In genomic region chr20:4066551-4066950, GRCh38 we compare ENCODE assay signal across 22 cellular contexts. TPM values are rescaled to one million over a fixed set of nuclear protein-coding genes. Genes with fewer than 3 reads are reported as not detected.
A peak's percentile ranks its signal among the peaks of the same experiment; 100 is the strongest.
DNase-seq lines count a peak whose midpoint lies in the region; ATAC-seq and TF ChIP-seq lines count a peak whose summit lies in the region.
"Had no signal": no experiment of that assay in that cellular context is flagged by ENCODE, and none has a peak within 500 bp of the region (broad histone marks: within the 10 kb centered on the region; RNA-seq: fewer than 3 reads in every experiment).

No MANE protein-coding gene starts in this region.

- no peak overlapping the region for H3K27ac Mint-ChIP-seq in stimulated activated naive CD8-positive, alpha-beta T cell treated with anti-CD3 and anti-CD28 coated beads, Interleukin-15, amount 100 ng/mL, for 72 hours
- H3K27ac Mint-ChIP-seq in activated T-helper 2 cell treated with anti-CD3 and anti-CD28 coated beads, Interferon-gamma antibody, Interleukin-2, Interleukin-4, amounts not matched to agents 10 μg/mL and 5 μg/mL and 100 μg/mL, durations not matched to agents 14 hours and 24 hours and 36 hours: peak overlapping the region; percentile 12
- peak overlapping the region; percentile 96 to 98 (median 97) for H3K27ac Mint-ChIP-seq in nephron
- no peak overlapping the region for H3K27ac Mint-ChIP-seq in activated CD8-positive, alpha-beta T cell treated with anti-CD3 and anti-CD28 coated beads, Interleukin-2, amount 10 ng/mL, durations not matched to agents 7 days and 5 days
- H3K27ac Mint-ChIP-seq: activated CD8-positive, alpha-beta T cell treated with anti-CD3 and anti-CD28 coated beads for 36 hours; endodermal cell; neural progenitor cell had no signal

- H3K36me3 ChIP-seq in uterus (no peaks in the 10 kb centered on the region), BE2C (no peaks in the 10 kb centered on the region)
- H3K36me3 ChIP-seq: adrenal gland, HAP-1, MG63, neural progenitor cell, prostate gland had no signal

- TF ChIP-seq CTCF in nephron (IDR thresholded peaks at IDR 0.05; ENCODE audit: unreplicated experiment in 3 of 3) (no peak), uterus (IDR thresholded peaks at IDR 0.05) (no peak), BE2C (IDR thresholded peaks at IDR 0.05; ENCODE audit: low read depth, low read length) (no peak)

- no peak for DNase-seq in stimulated activated naive CD8-positive, alpha-beta T cell treated with anti-CD3 and anti-CD28 coated beads, Interleukin-15, Interleukin-2, amounts not matched to agents 100 U/mL and 50 U/mL, for 24 hours
- DNase-seq in stimulated activated naive CD8-positive, alpha-beta T cell treated with anti-CD3 and anti-CD28 coated beads, Interleukin-15, amount 100 ng/mL, for 72 hours: no peak
- no peak for DNase-seq in activated T-helper 2 cell treated with anti-CD3 and anti-CD28 coated beads, Interferon-gamma antibody, Interleukin-2, Interleukin-4, amounts not matched to agents 10 μg/mL and 5 μg/mL and 100 μg/mL, durations not matched to agents 14 hours and 24 hours and 36 hours (ENCODE audit: low spot score)
- DNase-seq in uterus: no peak
- no peak for DNase-seq in BE2C
- no peak for DNase-seq in activated CD8-positive, alpha-beta T cell treated with anti-CD3 and anti-CD28 coated beads, Interleukin-2, amount 10 ng/mL, durations not matched to agents 7 days and 5 days
- DNase-seq: activated CD4-positive, CD25-positive, alpha-beta regulatory T cell treated with anti-CD3 and anti-CD28 coated beads, Interleukin-2, amount 50 U/mL, for 72 hours; activated CD8-positive, alpha-beta T cell treated with anti-CD3 and anti-CD28 coated beads for 36 hours; activated gamma-delta T cell treated with Interleukin-2 at 50 U/mL for 16 hours; activated T-cell treated with anti-CD3 and anti-CD28 coated beads for 4 hours; adrenal gland; C1 segment of cervical spinal cord; Calu3; MG63; NCI-H510A treated with DMSO at 0.1 percent for 48 hours had no signal

- H3K4me3 ChIP-seq in uterus (no peak overlapping the region), BE2C (ENCODE audit: low read depth, low read length) (no peak overlapping the region)
- H3K4me3 ChIP-seq: adrenal gland, HAP-1, MG63, neural progenitor cell, prostate gland had no signal

- H3K9me3 Mint-ChIP-seq in stimulated activated naive CD8-positive, alpha-beta T cell treated with anti-CD3 and anti-CD28 coated beads, Interleukin-15, amount 100 ng/mL, for 72 hours: no peaks in the 10 kb centered on the region
- H3K9me3 Mint-ChIP-seq in activated T-helper 2 cell treated with anti-CD3 and anti-CD28 coated beads, Interferon-gamma antibody, Interleukin-2, Interleukin-4, amounts not matched to agents 10 μg/mL and 5 μg/mL and 100 μg/mL, durations not matched to agents 14 hours and 24 hours and 36 hours: no peaks in the 10 kb centered on the region
- peaks cover 2% of the 10 kb centered on the region for H3K9me3 Mint-ChIP-seq in nephron
- no peaks in the 10 kb centered on the region for H3K9me3 Mint-ChIP-seq in activated CD8-positive, alpha-beta T cell treated with anti-CD3 and anti-CD28 coated beads, Interleukin-2, amount 10 ng/mL, durations not matched to agents 7 days and 5 days (ENCODE audit: insufficient read depth)
- H3K9me3 Mint-ChIP-seq: activated CD8-positive, alpha-beta T cell treated with anti-CD3 and anti-CD28 coated beads for 36 hours; endodermal cell; neural progenitor cell had no signal

- no peaks in the 10 kb centered on the region for H3K9me3 ChIP-seq in uterus
- no peaks in the 10 kb centered on the region for H3K9me3 ChIP-seq in BE2C
- H3K9me3 ChIP-seq: adrenal gland, HAP-1, MG63, prostate gland had no signal

- POLR2A ChIA-PET in activated CD8-positive, alpha-beta T cell treated with anti-CD3 and anti-CD28 coated beads, Interleukin-2, amount 10 ng/mL, durations not matched to agents 7 days and 5 days (lab: Charles Lee): no interaction called here

- CTCF ChIA-PET in activated CD8-positive, alpha-beta T cell treated with anti-CD3 and anti-CD28 coated beads, Interleukin-2, amount 10 ng/mL, durations not matched to agents 7 days and 5 days (lab: Charles Lee): interaction anchor here (0.6 to 2.1 kb wide), 4 partner anchors 16 to 28 kb away, joined by 3 to 12 read pairs (median 4); no protein-coding TSS in a partner anchor

- no peaks in the 10 kb centered on the region for H3K36me3 Mint-ChIP-seq in activated T-helper 2 cell treated with anti-CD3 and anti-CD28 coated beads, Interferon-gamma antibody, Interleukin-2, Interleukin-4, amounts not matched to agents 10 μg/mL and 5 μg/mL and 100 μg/mL, durations not matched to agents 14 hours and 24 hours and 36 hours (ENCODE audit: low read depth)
- no peaks in the 10 kb centered on the region for H3K36me3 Mint-ChIP-seq in nephron (ENCODE audit: low read depth)
- peaks cover 2% of the 10 kb centered on the region for H3K36me3 Mint-ChIP-seq in activated CD8-positive, alpha-beta T cell treated with anti-CD3 and anti-CD28 coated beads, Interleukin-2, amount 10 ng/mL, durations not matched to agents 7 days and 5 days (ENCODE audit: low read depth)
- H3K36me3 Mint-ChIP-seq: neural progenitor cell had no signal

- no peaks in the 10 kb centered on the region for H3K4me1 ChIP-seq in uterus
- H3K4me1 ChIP-seq in BE2C: peaks cover 9% of the 10 kb centered on the region
- H3K4me1 ChIP-seq: HAP-1, prostate gland had no signal

- H3K4me3 Mint-ChIP-seq in stimulated activated naive CD8-positive, alpha-beta T cell treated with anti-CD3 and anti-CD28 coated beads, Interleukin-15, amount 100 ng/mL, for 72 hours: no peak overlapping the region
- H3K4me3 Mint-ChIP-seq in activated T-helper 2 cell treated with anti-CD3 and anti-CD28 coated beads, Interferon-gamma antibody, Interleukin-2, Interleukin-4, amounts not matched to agents 10 μg/mL and 5 μg/mL and 100 μg/mL, durations not matched to agents 14 hours and 24 hours and 36 hours (ENCODE audit: low read depth): no peak overlapping the region
- H3K4me3 Mint-ChIP-seq in nephron: no peak overlapping the region
- H3K4me3 Mint-ChIP-seq in activated CD8-positive, alpha-beta T cell treated with anti-CD3 and anti-CD28 coated beads, Interleukin-2, amount 10 ng/mL, durations not matched to agents 7 days and 5 days: no peak overlapping the region
- H3K4me3 Mint-ChIP-seq: activated CD8-positive, alpha-beta T cell treated with anti-CD3 and anti-CD28 coated beads for 36 hours; endodermal cell; neural progenitor cell had no signal

- peak overlapping the region in 1 of 2 donors; percentile 46 for H3K27ac ChIP-seq in uterus
- H3K27ac ChIP-seq: neural progenitor cell, prostate gland had no signal

- no peak for TF ChIP-seq POLR2A in uterus (IDR thresholded peaks at IDR 0.05)

- H3K27me3 ChIP-seq in uterus: no peaks in the 10 kb centered on the region
- H3K27me3 ChIP-seq in BE2C: no peaks in the 10 kb centered on the region
- H3K27me3 ChIP-seq: adrenal gland, MG63, neural progenitor cell had no signal

- peak; percentile 41 for ATAC-seq in stimulated activated naive CD8-positive, alpha-beta T cell treated with anti-CD3 and anti-CD28 coated beads, Interleukin-15, Interleukin-2, amounts not matched to agents 100 U/mL and 50 U/mL, for 24 hours
- no peak for ATAC-seq in stimulated activated naive CD8-positive, alpha-beta T cell treated with anti-CD3 and anti-CD28 coated beads, Interleukin-15, amount 100 ng/mL, for 72 hours
- ATAC-seq in activated CD8-positive, alpha-beta T cell treated with anti-CD3 and anti-CD28 coated beads, Interleukin-2, amount 10 ng/mL, durations not matched to agents 7 days and 5 days: no peak
- no peak for ATAC-seq in HG03439 (IDR thresholded peaks at IDR 0.05; ENCODE audit: unreplicated experiment)
- ATAC-seq: activated CD8-positive, alpha-beta T cell treated with anti-CD3 and anti-CD28 coated beads for 36 hours; Panc1 had no signal

- no peaks in the 10 kb centered on the region for H3K27me3 Mint-ChIP-seq in stimulated activated naive CD8-positive, alpha-beta T cell treated with anti-CD3 and anti-CD28 coated beads, Interleukin-15, amount 100 ng/mL, for 72 hours
- H3K27me3 Mint-ChIP-seq in activated T-helper 2 cell treated with anti-CD3 and anti-CD28 coated beads, Interferon-gamma antibody, Interleukin-2, Interleukin-4, amounts not matched to agents 10 μg/mL and 5 μg/mL and 100 μg/mL, durations not matched to agents 14 hours and 24 hours and 36 hours (ENCODE audit: low read depth): no peaks in the 10 kb centered on the region
- H3K27me3 Mint-ChIP-seq in nephron (ENCODE audit: low read depth): no peaks in the 10 kb centered on the region
- no peaks in the 10 kb centered on the region for H3K27me3 Mint-ChIP-seq in activated CD8-positive, alpha-beta T cell treated with anti-CD3 and anti-CD28 coated beads, Interleukin-2, amount 10 ng/mL, durations not matched to agents 7 days and 5 days (ENCODE audit: low read depth)
- H3K27me3 Mint-ChIP-seq: activated CD8-positive, alpha-beta T cell treated with anti-CD3 and anti-CD28 coated beads for 36 hours had no signal

- H3K4me1 Mint-ChIP-seq in stimulated activated naive CD8-positive, alpha-beta T cell treated with anti-CD3 and anti-CD28 coated beads, Interleukin-15, amount 100 ng/mL, for 72 hours: peaks cover 10% of the 10 kb centered on the region
- H3K4me1 Mint-ChIP-seq in activated T-helper 2 cell treated with anti-CD3 and anti-CD28 coated beads, Interferon-gamma antibody, Interleukin-2, Interleukin-4, amounts not matched to agents 10 μg/mL and 5 μg/mL and 100 μg/mL, durations not matched to agents 14 hours and 24 hours and 36 hours (ENCODE audit: low read depth): peaks cover 50% of the 10 kb centered on the region
- peaks cover 66% of the 10 kb centered on the region for H3K4me1 Mint-ChIP-seq in nephron
- H3K4me1 Mint-ChIP-seq in activated CD8-positive, alpha-beta T cell treated with anti-CD3 and anti-CD28 coated beads, Interleukin-2, amount 10 ng/mL, durations not matched to agents 7 days and 5 days (ENCODE audit: low read depth): peaks cover 23% of the 10 kb centered on the region

- intact Hi-C loops in activated T-helper 2 cell treated with anti-CD3 and anti-CD28 coated beads, Interferon-gamma antibody, Interleukin-2, Interleukin-4, amounts not matched to agents 10 μg/mL and 5 μg/mL and 100 μg/mL, durations not matched to agents 14 hours and 24 hours and 36 hours (cut with micrococcal nuclease): no loop called here
- intact Hi-C loops in uterus (cut with DNase I; ENCODE audit: low total_unique reads): no loop called here

RNA-seq across cellular contexts. Expression of gene RNF24, which starts 51.2 kb away (rescaled TPM):
- 15.8 and 17.7 TPM in 2 replicates for total RNA-seq in activated T-helper 2 cell treated with anti-CD3 and anti-CD28 coated beads, Interferon-gamma antibody, Interleukin-2, Interleukin-4, amounts not matched to agents 10 μg/mL and 5 μg/mL and 100 μg/mL, durations not matched to agents 14 hours and 24 hours and 36 hours
- 10 to 100 TPM in 3 of 4 donors, 1 to 10 TPM in 1; 2.3 to 23.8 (median 16.9) TPM for total RNA-seq in uterus
- 7.8 TPM for polyA plus RNA-seq in BE2C (2012; ENCODE audit: insufficient read depth, insufficient read length, low read depth)
- total RNA-seq in activated CD8-positive, alpha-beta T cell treated with anti-CD3 and anti-CD28 coated beads, Interleukin-2, amount 10 ng/mL, durations not matched to agents 7 days and 5 days: 10 to 100 TPM; 12.3 to 15.3 TPM

Comparison
In these comparisons a context has a peak if more than half of its experiments do, and no peak if none do; other contexts are left out.
1. H3K27ac Mint-ChIP-seq: peak in activated T-helper 2 cell treated with anti-CD3 and anti-CD28 coated beads, Interferon-gamma antibody, Interleukin-2, Interleukin-4, amounts not matched to agents 10 μg/mL and 5 μg/mL and 100 μg/mL, durations not matched to agents 14 hours and 24 hours and 36 hours (single experiment) and nephron (3 of 3); none in stimulated activated naive CD8-positive, alpha-beta T cell treated with anti-CD3 and anti-CD28 coated beads, Interleukin-15, amount 100 ng/mL, for 72 hours (0 of 2) and activated CD8-positive, alpha-beta T cell treated with anti-CD3 and anti-CD28 coated beads, Interleukin-2, amount 10 ng/mL, durations not matched to agents 7 days and 5 days (single experiment).